Comparison of ENCODE assay signal across 8 cellular contexts in the genomic region with DNA sequence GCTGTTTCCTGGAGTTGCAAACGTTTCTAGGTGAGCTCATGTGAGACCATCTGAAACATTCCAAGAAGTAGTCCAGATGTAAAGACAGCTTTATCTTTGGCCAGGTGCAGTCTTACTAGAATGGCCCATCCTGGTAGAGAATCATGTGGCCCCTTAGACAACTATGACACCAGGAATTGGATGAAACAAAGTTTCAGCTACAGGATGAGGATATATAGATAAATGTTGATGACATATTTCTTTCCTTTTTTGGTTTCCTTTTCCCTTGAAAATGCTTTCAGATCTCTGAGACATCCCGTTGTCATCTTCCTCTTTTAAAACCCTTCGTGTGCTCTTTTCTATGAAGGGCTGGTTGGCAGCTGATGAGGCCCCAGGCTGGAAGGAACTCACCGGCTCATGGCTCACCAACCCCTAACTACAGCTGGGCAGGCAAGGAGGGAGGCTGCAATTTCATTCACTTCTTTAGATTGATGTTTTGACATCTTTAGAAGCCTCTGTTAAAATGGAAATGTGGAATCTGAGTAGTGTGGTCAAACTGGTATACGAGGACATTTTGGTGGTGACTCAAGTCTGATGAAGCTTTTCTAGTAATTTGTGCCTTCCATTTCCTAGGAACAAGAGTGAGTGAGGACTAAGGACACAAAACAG.
DNase-seq lines count a peak whose midpoint lies in the region; ATAC-seq and TF ChIP-seq lines count a peak whose summit lies in the region.
"Had no signal": no experiment of that assay in that cellular context is flagged by ENCODE, and none has a peak within 500 bp of the region (broad histone marks: within the 10 kb centered on the region; RNA-seq: fewer than 3 reads in every experiment).

No MANE protein-coding gene starts in this region.

- peak overlapping the region; percentile 4 for H3K9ac ChIP-seq in smooth muscle cell (ENCODE audit: low read depth)

- H3K79me2 ChIP-seq in smooth muscle cell (ENCODE audit: low read depth) = no peaks in the 10 kb centered on the region

- DNase-seq in RPMI7951 (ENCODE audit: low read depth) (peak; percentile 48), dermis blood vessel endothelial cell (peak; percentile 69), smooth muscle cell (lab: John Stamatoyannopoulos, UW; ENCODE audit: unreplicated experiment) (no peak), NCI-H1092 (lab: John Stamatoyannopoulos, UW) (no peak), NCI-H748 (lab: John Stamatoyannopoulos, UW; ENCODE audit: unreplicated experiment) (no peak)
- DNase-seq: NCI-H1417 treated with DMSO at 0.1 percent for 48 hours had no signal

- no peak for TF ChIP-seq CTCF in smooth muscle cell (IDR thresholded peaks at IDR 0.05; ENCODE audit: borderline replicate concordance, insufficient read depth, poor library complexity, severe bottlenecking)

- no peaks in the 10 kb centered on the region for H3K27me3 ChIP-seq in smooth muscle cell (ENCODE audit: low read depth)

- no peaks in the 10 kb centered on the region for H3K9me3 ChIP-seq in smooth muscle cell (replicated peaks; ENCODE audit: low read depth)

- H3K36me3 ChIP-seq in smooth muscle cell (ENCODE audit: low read depth) = no peaks in the 10 kb centered on the region

- 33% methylated on average over 5 of the region's 5 CpGs for WGBS in smooth muscle cell (ENCODE audit: low lambda C conversion rate)

- H3K27ac ChIP-seq in smooth muscle cell (ENCODE audit: low read depth) = peak overlapping the region; percentile 51

- H3K4me3 ChIP-seq in smooth muscle cell = no peak overlapping the region

- H2AFZ ChIP-seq in smooth muscle cell (ENCODE audit: low read depth) = no peak overlapping the region

- H4K20me1 ChIP-seq in smooth muscle cell (ENCODE audit: low read depth) = no peaks in the 10 kb centered on the region

- peaks cover 25% of the 10 kb centered on the region for H3K4me1 ChIP-seq in smooth muscle cell (ENCODE audit: low read depth)

- H3F3A ChIP-seq in smooth muscle cell (ENCODE audit: low read depth) = peaks cover 19% of the 10 kb centered on the region

- ATAC-seq in GM21447 (IDR thresholded peaks at IDR 0.05; ENCODE audit: unreplicated experiment) = peak; percentile 55
- no peak for ATAC-seq in GM19452 (IDR thresholded peaks at IDR 0.05; ENCODE audit: unreplicated experiment)

- H3K4me2 ChIP-seq in smooth muscle cell = peak overlapping the region; percentile 52

Comparison
In these comparisons a context has a peak if more than half of its experiments do, and no peak if none do; other contexts are left out.
1. DNase-seq: peak in RPMI7951 (single experiment) and dermis blood vessel endothelial cell (single experiment); none in smooth muscle cell (single experiment), NCI-H1092 (single experiment) and NCI-H748 (single experiment).